In genomic region chr2:54522624-54523281, GRCh38 we compare ENCODE assay signal across 8 cellular contexts.
DNase-seq lines count a peak whose midpoint lies in the region; ATAC-seq and TF ChIP-seq lines count a peak whose summit lies in the region.

No MANE protein-coding gene starts in this region.

- no peaks in the 10 kb centered on the region for H3K9me3 Mint-ChIP-seq in chondrocyte (ENCODE audit: low read depth)
- H3K9me3 Mint-ChIP-seq in stimulated activated naive B cell treated with anti-CD40 and anti-IgM and Interleukin-4, amounts not matched to agents 10 μg/mL and 1 μg/mL and 100 μg/mL, for 72 hours, result no peaks in the 10 kb centered on the region

- H3K4me1 Mint-ChIP-seq in chondrocyte (ENCODE audit: low read depth), result peaks cover 80% of the 10 kb centered on the region
- H3K4me1 Mint-ChIP-seq in stimulated activated naive B cell treated with anti-CD40 and anti-IgM and Interleukin-4, amounts not matched to agents 10 μg/mL and 1 μg/mL and 100 μg/mL, for 72 hours, result peaks cover 12 to 27% of the 10 kb centered on the region in 2 donors

- H3K4me3 Mint-ChIP-seq in chondrocyte (ENCODE audit: unreplicated experiment), result peak overlapping the region; percentile 19
- peak overlapping the region in 1 of 2 donors; percentile 3 for H3K4me3 Mint-ChIP-seq in stimulated activated naive B cell treated with anti-CD40 and anti-IgM and Interleukin-4, amounts not matched to agents 10 μg/mL and 1 μg/mL and 100 μg/mL, for 72 hours

- ATAC-seq in GM18861 (IDR thresholded peaks at IDR 0.05; ENCODE audit: unreplicated experiment) (peak; percentile 69), HG03097 (IDR thresholded peaks at IDR 0.05; ENCODE audit: low FRiP score, unreplicated experiment) (peak; percentile 63)
- peak; percentile 75 to 86 for ATAC-seq in activated CD4-positive, CD25-positive, alpha-beta regulatory T cell treated with anti-CD3 and anti-CD28 coated beads, Interleukin-2, amount 50 U/mL, for 24 hours
- ATAC-seq in stimulated activated naive B cell treated with anti-CD40 and anti-IgM and Interleukin-4, amounts not matched to agents 10 μg/mL and 1 μg/mL and 100 μg/mL, for 72 hours (replicated peaks), result peak; percentile 88 to 92

- DNase-seq in ACHN (peak; percentile 81), NCI-H2171 (lab: John Stamatoyannopoulos, UW) (peak; percentile 22), chondrocyte (ENCODE audit: low spot score) (no peak), midbrain (lab: John Stamatoyannopoulos, UW) (peak; percentile 35)
- DNase-seq in stimulated activated naive B cell treated with anti-CD40 and anti-IgM and Interleukin-4, amounts not matched to agents 10 μg/mL and 1 μg/mL and 100 μg/mL, for 72 hours, result peak; percentile 43

- peak; percentile 83 for TF ChIP-seq CTCF in chondrocyte (IDR thresholded peaks at IDR 0.05)

- in situ Hi-C loops in ACHN (cut with HindIII; ENCODE audit: low pct_ligation_motif_present, low pct_unique_long_range_greater_than_20kb, low sequenced_read_pairs), result no loop called here

- H3K27me3 Mint-ChIP-seq in chondrocyte (ENCODE audit: low read depth), result no peaks in the 10 kb centered on the region
- peaks cover 0 to 4% of the 10 kb centered on the region in 2 donors for H3K27me3 Mint-ChIP-seq in stimulated activated naive B cell treated with anti-CD40 and anti-IgM and Interleukin-4, amounts not matched to agents 10 μg/mL and 1 μg/mL and 100 μg/mL, for 72 hours

- peak overlapping the region; percentile 97 for H3K27ac Mint-ChIP-seq in chondrocyte (ENCODE audit: unreplicated experiment)
- no peak overlapping the region for H3K27ac Mint-ChIP-seq in stimulated activated naive B cell treated with anti-CD40 and anti-IgM and Interleukin-4, amounts not matched to agents 10 μg/mL and 1 μg/mL and 100 μg/mL, for 72 hours

- H3K36me3 Mint-ChIP-seq in chondrocyte (ENCODE audit: low read depth), result peaks cover 9% of the 10 kb centered on the region
- H3K36me3 Mint-ChIP-seq in stimulated activated naive B cell treated with anti-CD40 and anti-IgM and Interleukin-4, amounts not matched to agents 10 μg/mL and 1 μg/mL and 100 μg/mL, for 72 hours, result no peaks in the 10 kb centered on the region
